ENCODE assay signal across 8 cellular contexts in the genomic region with DNA sequence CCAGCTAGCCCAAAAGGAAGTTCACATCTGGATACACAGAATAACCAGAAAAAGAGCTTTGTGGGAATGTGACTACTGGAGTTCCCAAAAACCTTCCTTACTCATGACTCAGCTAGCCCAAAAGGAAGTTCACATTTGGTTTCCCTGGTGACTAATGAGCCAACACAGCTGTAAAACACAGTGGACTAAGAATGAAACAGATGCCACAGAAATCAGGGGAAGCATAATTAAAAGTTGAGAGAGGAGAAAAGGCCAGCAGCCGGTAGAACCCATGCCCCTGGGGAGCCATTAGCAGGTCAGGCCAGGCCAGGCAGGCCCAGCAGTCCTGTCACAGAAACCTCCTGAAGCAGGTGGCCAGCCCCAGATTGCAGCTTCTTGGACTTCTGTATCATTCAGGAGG.
DNase-seq lines count a peak whose midpoint lies in the region; ATAC-seq and TF ChIP-seq lines count a peak whose summit lies in the region.

No MANE protein-coding gene starts in this region.

- no peak overlapping the region for H3K4me3 ChIP-seq in BJ (ENCODE audit: low read depth, low read length)
- no peak overlapping the region for H3K4me3 ChIP-seq in brain microvascular endothelial cell (ENCODE audit: low read depth, low read length)
- no peak overlapping the region for H3K4me3 ChIP-seq in tibial artery

- H3K27me3 ChIP-seq in BJ (ENCODE audit: control insufficient read depth, insufficient read depth, low read length) (no peaks in the 10 kb centered on the region), brain microvascular endothelial cell (replicated peaks) (no peaks in the 10 kb centered on the region), tibial artery (no peaks in the 10 kb centered on the region)

- H3K4me1 ChIP-seq in tibial artery, result peaks cover 0 to 92% (median 70%) of the 10 kb centered on the region in 4 donors

- H3K36me3 ChIP-seq in BJ (ENCODE audit: control insufficient read depth, insufficient read depth, low read length) (peaks cover 10% of the 10 kb centered on the region; the same call in 1 of the 2 replicates), brain microvascular endothelial cell (replicated peaks) (peaks cover 70% of the 10 kb centered on the region), tibial artery (peaks cover 0 to 1% (median 0%) of the 10 kb centered on the region in 3 donors)

- H3K27ac ChIP-seq in brain microvascular endothelial cell (peak overlapping the region; percentile 89), tibial artery (peak overlapping the region; percentile 74 to 79)

- POLR2A ChIA-PET in BJ (lab: Charles Lee), result no interaction called here

- DNase-seq in BJ (ENCODE audit: low read depth) (peak; percentile 94), NCI-H1105 (lab: John Stamatoyannopoulos, UW) (peak; percentile 32), brain microvascular endothelial cell (peak; percentile 86), left lobe of liver (ENCODE audit: low spot score) (no peak), tibial artery (peak in 1 of 2 donors; percentile 52), 8988T (no peak)
- DNase-seq in activated CD4-positive, alpha-beta T cell treated with anti-CD3 and anti-CD28 coated beads for 1 hour, result no peak

- intact Hi-C loops in tibial artery (cut with DNase I; ENCODE audit: low total_unique reads), result loop anchor here (5.0 to 10.0 kb wide), 2 partner anchors 56 to 113 kb away; no protein-coding TSS in a partner anchor

- CTCF ChIA-PET in BJ (lab: Yijun Ruan, JAX), result interaction anchor here (2.4 kb wide), 1 partner anchor 15 kb away, joined by 16 read pairs; no protein-coding TSS in a partner anchor

- no peaks in the 10 kb centered on the region for H3K9me3 ChIP-seq in tibial artery

- no peak for TF ChIP-seq CTCF in BJ (IDR thresholded peaks at IDR 0.05; ENCODE audit: insufficient read depth, low read depth, low read length)
- TF ChIP-seq CTCF in brain microvascular endothelial cell (IDR thresholded peaks at IDR 0.05; ENCODE audit: low read depth, low read length, missing control alignments), result no peak
- TF ChIP-seq CTCF in tibial artery (IDR thresholded peaks at IDR 0.05), result no peak

- peak; percentile 75 for ATAC-seq in GM21447 (IDR thresholded peaks at IDR 0.05; ENCODE audit: unreplicated experiment)
- peak; percentile 42 for ATAC-seq in left lobe of liver

- in situ Hi-C loops in brain microvascular endothelial cell (cut with HindIII; ENCODE audit: low pct_ligation_motif_present, low sequenced_read_pairs), result no loop called here

Comparison
In these comparisons a context has a peak if more than half of its experiments do, and no peak if none do; other contexts are left out.
1. DNase-seq: peak in BJ (single experiment), NCI-H1105 (single experiment) and brain microvascular endothelial cell (single experiment); none in left lobe of liver (single experiment), 8988T (single experiment) and activated CD4-positive, alpha-beta T cell treated with anti-CD3 and anti-CD28 coated beads for 1 hour (single experiment).